ENCODE assay signal across 8 cellular contexts in genomic region chr5:176238645-176239283, GRCh38. TPM values are rescaled to one million over a fixed set of nuclear protein-coding genes. Genes with fewer than 3 reads are reported as not detected.
DNase-seq lines count a peak whose midpoint lies in the region; ATAC-seq and TF ChIP-seq lines count a peak whose summit lies in the region.
"Not testable (repeated sequence)": the region's sequence is repeated elsewhere in the genome, so short reads cannot be mapped to it uniquely, and the experiment has no call there.

No MANE protein-coding gene starts in this region.

- not testable (repeated sequence) for H3K36me3 ChIP-seq in ES-I3 (ENCODE audit: insufficient read depth, low read length); esophagus (ENCODE audit: control insufficient read depth in 2 of 2, insufficient read depth in 2 of 2, low read length in 1 of 2)

- not testable (repeated sequence) for H3K27ac Mint-ChIP-seq in activated B cell treated with CpG ODN at 0.5 μM for 24 hours; memory B cell; stimulated activated memory B cell treated with anti-CD40 and anti-IgM and Interleukin-4, amounts not matched to agents 10 μg/mL and 1 μg/mL and 100 μg/mL, for 72 hours

- peak overlapping the region; percentile 20; the same call in 1 of the 2 replicates for H3K9ac ChIP-seq in ES-I3 (ENCODE audit: low read depth, low read length)

- TF ChIP-seq CTCF in activated B cell treated with CpG ODN at 0.5 μM for 24 hours (IDR thresholded peaks at IDR 0.05): not testable (repeated sequence)

- not testable (repeated sequence) for H3K27me3 Mint-ChIP-seq in activated B cell treated with CpG ODN at 0.5 μM for 24 hours; memory B cell; stimulated activated memory B cell treated with anti-CD40 and anti-IgM and Interleukin-4, amounts not matched to agents 10 μg/mL and 1 μg/mL and 100 μg/mL, for 72 hours

- WGBS in esophagus, 2 donors: 1% methylated on average over 8 of the region's 59 CpGs; no CpG with 5 or more reads in 1 of the 2 donors

- intact Hi-C loops in activated B cell treated with CpG ODN at 0.5 μM for 24 hours (cut with micrococcal nuclease): not testable (repeated sequence)

- ATAC-seq in GM19452 (IDR thresholded peaks at IDR 0.05; ENCODE audit: unreplicated experiment): peak; percentile 44
- peak; percentile 42 for ATAC-seq in HG02759 (IDR thresholded peaks at IDR 0.05; ENCODE audit: unreplicated experiment)
- peak; percentile 37 for ATAC-seq in HG03460 (IDR thresholded peaks at IDR 0.05; ENCODE audit: unreplicated experiment)
- peak; percentile 29 for ATAC-seq in activated B cell treated with CpG ODN at 0.5 μM for 24 hours (ENCODE audit: low read depth)
- peak; percentile 4 for ATAC-seq in memory B cell (ENCODE audit: low read depth)
- ATAC-seq in stimulated activated memory B cell treated with anti-CD40 and anti-IgM and Interleukin-4, amounts not matched to agents 10 μg/mL and 1 μg/mL and 100 μg/mL, for 72 hours: peak; percentile 59

- not testable (repeated sequence) for H3K4me3 Mint-ChIP-seq in activated B cell treated with CpG ODN at 0.5 μM for 24 hours; memory B cell; stimulated activated memory B cell treated with anti-CD40 and anti-IgM and Interleukin-4, amounts not matched to agents 10 μg/mL and 1 μg/mL and 100 μg/mL, for 72 hours

- not testable (repeated sequence) for H3K9me3 ChIP-seq in ES-I3 (ENCODE audit: control insufficient read depth, insufficient read depth, low read length); esophagus (ENCODE audit: control insufficient read depth in 2 of 2, insufficient read depth in 1 of 2, low read depth in 1 of 2, low read length in 1 of 2)

- H3K4me3 ChIP-seq in esophagus (ENCODE audit: low read depth in 1 of 2, low read length in 2 of 2): peak overlapping the region; percentile 55 to 56

- not testable (repeated sequence) for H3K27me3 ChIP-seq in esophagus (ENCODE audit: control insufficient read depth in 1 of 2, insufficient read depth in 2 of 2, low read length in 2 of 2)

- H3K9me3 Mint-ChIP-seq in activated B cell treated with CpG ODN at 0.5 μM for 24 hours; memory B cell; stimulated activated memory B cell treated with anti-CD40 and anti-IgM and Interleukin-4, amounts not matched to agents 10 μg/mL and 1 μg/mL and 100 μg/mL, for 72 hours: not testable (repeated sequence)

- not testable (repeated sequence) for H3K4me1 ChIP-seq in ES-I3 (ENCODE audit: insufficient read depth, low read length); esophagus (ENCODE audit: control insufficient read depth in 2 of 2, insufficient read depth in 2 of 2, low read length in 1 of 2)

- DNase-seq in activated B cell treated with CpG ODN at 0.5 μM for 24 hours; memory B cell (ENCODE audit: low spot score in 2 of 2): not testable (repeated sequence)

- H3K27ac ChIP-seq in esophagus (ENCODE audit: low read depth in 2 of 2, low read length in 1 of 2): not testable (repeated sequence)

- not testable (repeated sequence) for H3K36me3 Mint-ChIP-seq in activated B cell treated with CpG ODN at 0.5 μM for 24 hours (ENCODE audit: low read depth); memory B cell; stimulated activated memory B cell treated with anti-CD40 and anti-IgM and Interleukin-4, amounts not matched to agents 10 μg/mL and 1 μg/mL and 100 μg/mL, for 72 hours

- peaks cover 16% of the 10 kb centered on the region for H3K4me1 Mint-ChIP-seq in activated B cell treated with CpG ODN at 0.5 μM for 24 hours
- H3K4me1 Mint-ChIP-seq in memory B cell: peaks cover 16% of the 10 kb centered on the region
- H3K4me1 Mint-ChIP-seq in stimulated activated memory B cell treated with anti-CD40 and anti-IgM and Interleukin-4, amounts not matched to agents 10 μg/mL and 1 μg/mL and 100 μg/mL, for 72 hours: peaks cover 16% of the 10 kb centered on the region

- CTCF ChIA-PET in activated B cell treated with CpG ODN at 0.5 μM for 24 hours (lab: Charles Lee): not testable (repeated sequence)

- POLR2A ChIA-PET in activated B cell treated with CpG ODN at 0.5 μM for 24 hours (lab: Charles Lee): not testable (repeated sequence)

RNA-seq across cellular contexts. Expression of gene SIMC1, which starts 0.5 kb away (rescaled TPM):
- total RNA-seq in activated B cell treated with CpG ODN at 0.5 μM for 24 hours: 32.1 and 35.3 TPM in 2 replicates
- 1 to 10 TPM; 2.9 to 3.3 TPM for polyA plus RNA-seq in esophagus

Comparison
In these comparisons a context has a peak if more than half of its experiments do, and no peak if none do; other contexts are left out.
1. ATAC-seq: peak in every context shown above with its lines; median percentile 59 in stimulated activated memory B cell treated with anti-CD40 and anti-IgM and Interleukin-4, amounts not matched to agents 10 μg/mL and 1 μg/mL and 100 μg/mL, for 72 hours; 44 in GM19452; 42 in HG02759; 37 in HG03460; 29 in activated B cell treated with CpG ODN at 0.5 μM for 24 hours; 4 in memory B cell.